In genomic region chr5:109590799-109591198, GRCh38 we compare ENCODE assay signal across 36 cellular contexts.
"Had no signal": no experiment of that assay in that cellular context is flagged by ENCODE, and none has a peak within 500 bp of the region (broad histone marks: within the 10 kb centered on the region; RNA-seq: fewer than 3 reads in every experiment).

No MANE protein-coding gene starts in this region.

- H3K27me3 ChIP-seq: ascending aorta, cardiac muscle cell had no signal

- H3K4me1 ChIP-seq: ascending aorta had no signal

- H3K27ac Mint-ChIP-seq: activated B cell treated with CpG ODN at 0.5 μM for 24 hours; activated CD4-positive, alpha-beta memory T cell treated with anti-CD3 and anti-CD28 coated beads for 36 hours; activated CD4-positive, alpha-beta T cell treated with anti-CD3 and anti-CD28 coated beads, Interleukin-2, amount 10 ng/mL, durations not matched to agents 24 days and 14 days; activated CD8-positive, alpha-beta T cell treated with anti-CD3 and anti-CD28 coated beads for 36 hours; activated naive CD4-positive, alpha-beta T cell treated with anti-CD3 and anti-CD28 coated beads for 36 hours; activated naive CD4-positive, alpha-beta T cell treated with anti-CD3 and anti-CD28 coated beads, Interleukin-2, amount 50 U/mL, for 72 hours; activated naive CD8-positive, alpha-beta T cell treated with anti-CD3 and anti-CD28 coated beads, Interleukin-2, amount 10 ng/mL, durations not matched to agents 7 days and 5 days; activated naive CD8-positive, alpha-beta T cell treated with anti-CD3 and anti-CD28 coated beads, Interleukin-2, amount 50 U/mL, for 24 hours; activated T-cell treated with anti-CD3 and anti-CD28 coated beads, Interleukin-2, amount 50 U/mL, for 72 hours; activated T-helper 1 cell treated with anti-CD3 and anti-CD28 coated beads, Interleukin-12 subunit alpha, Interleukin-12 subunit beta, Interleukin-2, Interleukin-4 antibody, amounts not matched to agents 30 ng/mL and 10 ng/mL and 1 ng/mL, durations not matched to agents 14 hours and 24 hours and 36 hours; activated T-helper 17 cell treated with anti-CD3 and anti-CD28 coated beads, Interleukin-2, amount 50 U/mL, for 72 hours; brain; T-helper 1 cell treated with Interleukin-12 subunit alpha and Interleukin-12 subunit beta and Interleukin-4 antibody, amounts not matched to agents 30 μg/mL and 1 μg/mL, for 36 hours; T-helper 2 cell treated with Interferon-gamma antibody and Interleukin-4, amounts not matched to agents 5 μg/mL and 100 μg/mL, for 36 hours had no signal

- H3K27ac ChIP-seq: ascending aorta, cardiac muscle cell, VCaP had no signal

- DNase-seq: activated B cell treated with CpG ODN at 0.5 μM for 24 hours; activated CD4-positive, alpha-beta memory T cell treated with anti-CD3 and anti-CD28 coated beads for 36 hours; activated CD4-positive, alpha-beta T cell treated with anti-CD3 and anti-CD28 coated beads for 4 hours; activated CD4-positive, alpha-beta T cell treated with anti-CD3 and anti-CD28 coated beads, Interleukin-2, amount 10 ng/mL, durations not matched to agents 24 days and 14 days; activated CD4-positive, alpha-beta T cell treated with anti-CD3 and anti-CD28 coated beads, Interleukin-2, amount 50 U/mL, for 1 hour; activated CD4-positive, alpha-beta T cell treated with anti-CD3 and anti-CD28 coated beads, Interleukin-2, amount 50 U/mL, for 4 hours; activated CD4-positive, CD25-positive, alpha-beta regulatory T cell treated with anti-CD3 and anti-CD28 coated beads, Interleukin-2, amount 50 U/mL, for 72 hours; activated CD8-positive, alpha-beta memory T cell treated with anti-CD3 and anti-CD28 coated beads, Interleukin-2, amount 50 U/mL, for 4 hours; activated CD8-positive, alpha-beta T cell treated with anti-CD3 and anti-CD28 coated beads for 36 hours; activated effector memory CD4-positive, alpha-beta T cell treated with anti-CD3 and anti-CD28 coated beads, Interleukin-2, amount 50 U/mL, for 16 hours; activated gamma-delta T cell treated with Interleukin-2 at 50 U/mL for 16 hours; activated naive CD4-positive, alpha-beta T cell; activated naive CD4-positive, alpha-beta T cell treated with anti-CD3 and anti-CD28 coated beads for 36 hours; activated naive CD4-positive, alpha-beta T cell treated with anti-CD3 and anti-CD28 coated beads, Interleukin-2, amount 50 U/mL, for 16 hours; activated naive CD8-positive, alpha-beta T cell treated with anti-CD3 and anti-CD28 coated beads, Interleukin-2, amount 10 ng/mL, durations not matched to agents 7 days and 5 days; activated naive CD8-positive, alpha-beta T cell treated with anti-CD3 and anti-CD28 coated beads, Interleukin-2, amount 50 U/mL, for 24 hours; activated T-cell treated with anti-CD3 and anti-CD28 coated beads for 4 hours; activated T-cell treated with anti-CD3 and anti-CD28 coated beads, Interleukin-2, amount 50 U/mL, for 1 hour; activated T-cell treated with anti-CD3 and anti-CD28 coated beads, Interleukin-2, amount 50 U/mL, for 4 hours; activated T-cell treated with anti-CD3 and anti-CD28 coated beads, Interleukin-2, amount 50 U/mL, for 72 hours; amygdala; anterior cingulate cortex; caudate nucleus; cerebellar nuclear complex; T-helper 1 cell; T-helper 9 cell had no signal

- H3K4me1 Mint-ChIP-seq: activated B cell treated with CpG ODN at 0.5 μM for 24 hours; activated CD4-positive, alpha-beta T cell treated with anti-CD3 and anti-CD28 coated beads, Interleukin-2, amount 10 ng/mL, durations not matched to agents 24 days and 14 days; activated naive CD8-positive, alpha-beta T cell treated with anti-CD3 and anti-CD28 coated beads, Interleukin-2, amount 50 U/mL, for 24 hours; activated T-helper 17 cell treated with anti-CD3 and anti-CD28 coated beads, Interleukin-2, amount 50 U/mL, for 72 hours; brain had no signal

- H3K4me3 Mint-ChIP-seq: activated B cell treated with CpG ODN at 0.5 μM for 24 hours; activated CD4-positive, alpha-beta memory T cell treated with anti-CD3 and anti-CD28 coated beads for 36 hours; activated CD4-positive, alpha-beta T cell treated with anti-CD3 and anti-CD28 coated beads, Interleukin-2, amount 10 ng/mL, durations not matched to agents 24 days and 14 days; activated CD8-positive, alpha-beta T cell treated with anti-CD3 and anti-CD28 coated beads for 36 hours; activated naive CD4-positive, alpha-beta T cell treated with anti-CD3 and anti-CD28 coated beads for 36 hours; activated naive CD8-positive, alpha-beta T cell treated with anti-CD3 and anti-CD28 coated beads, Interleukin-2, amount 10 ng/mL, durations not matched to agents 7 days and 5 days; activated naive CD8-positive, alpha-beta T cell treated with anti-CD3 and anti-CD28 coated beads, Interleukin-2, amount 50 U/mL, for 24 hours; activated T-cell treated with anti-CD3 and anti-CD28 coated beads, Interleukin-2, amount 50 U/mL, for 4 hours; activated T-cell treated with anti-CD3 and anti-CD28 coated beads, Interleukin-2, amount 50 U/mL, for 72 hours; activated T-helper 1 cell treated with anti-CD3 and anti-CD28 coated beads, Interleukin-12 subunit alpha, Interleukin-12 subunit beta, Interleukin-2, Interleukin-4 antibody, amounts not matched to agents 30 ng/mL and 10 ng/mL and 1 ng/mL, durations not matched to agents 14 hours and 24 hours and 36 hours; activated T-helper 17 cell treated with anti-CD3 and anti-CD28 coated beads, Interleukin-2, amount 50 U/mL, for 72 hours; brain; central memory CD8-positive, alpha-beta T cell; T-helper 1 cell treated with Interleukin-12 subunit alpha and Interleukin-12 subunit beta and Interleukin-4 antibody, amounts not matched to agents 30 μg/mL and 1 μg/mL, for 36 hours; T-helper 2 cell treated with Interferon-gamma antibody and Interleukin-4, amounts not matched to agents 5 μg/mL and 100 μg/mL, for 36 hours had no signal

- H3K9me3 ChIP-seq: ascending aorta had no signal

- H3K36me3 Mint-ChIP-seq: activated CD4-positive, alpha-beta memory T cell treated with anti-CD3 and anti-CD28 coated beads for 36 hours; activated naive CD4-positive, alpha-beta T cell treated with anti-CD3 and anti-CD28 coated beads, Interleukin-2, amount 50 U/mL, for 72 hours; activated naive CD8-positive, alpha-beta T cell treated with anti-CD3 and anti-CD28 coated beads, Interleukin-2, amount 10 ng/mL, durations not matched to agents 7 days and 5 days; brain had no signal

- ATAC-seq: activated CD8-positive, alpha-beta T cell treated with anti-CD3 and anti-CD28 coated beads for 36 hours; activated naive CD4-positive, alpha-beta T cell treated with anti-CD3 and anti-CD28 coated beads, Interleukin-2, amount 50 U/mL, for 72 hours; activated naive CD8-positive, alpha-beta T cell treated with anti-CD3 and anti-CD28 coated beads, Interleukin-2, amount 50 U/mL, for 24 hours; activated T-cell treated with anti-CD3 and anti-CD28 coated beads, Interleukin-2, amount 50 U/mL, for 4 hours; activated T-cell treated with anti-CD3 and anti-CD28 coated beads, Interleukin-2, amount 50 U/mL, for 72 hours; activated T-helper 17 cell treated with anti-CD3 and anti-CD28 coated beads, Interleukin-2, amount 50 U/mL, for 72 hours had no signal

- H3K4me3 ChIP-seq: ascending aorta, cardiac muscle cell had no signal

- H3K36me3 ChIP-seq: ascending aorta, cardiac muscle cell had no signal

- H3K27me3 Mint-ChIP-seq: activated B cell treated with CpG ODN at 0.5 μM for 24 hours; activated CD4-positive, alpha-beta T cell treated with anti-CD3 and anti-CD28 coated beads, Interleukin-2, amount 10 ng/mL, durations not matched to agents 24 days and 14 days; activated CD8-positive, alpha-beta T cell treated with anti-CD3 and anti-CD28 coated beads for 36 hours; activated naive CD8-positive, alpha-beta T cell treated with anti-CD3 and anti-CD28 coated beads, Interleukin-2, amount 10 ng/mL, durations not matched to agents 7 days and 5 days; activated naive CD8-positive, alpha-beta T cell treated with anti-CD3 and anti-CD28 coated beads, Interleukin-2, amount 50 U/mL, for 24 hours; activated T-helper 17 cell treated with anti-CD3 and anti-CD28 coated beads, Interleukin-2, amount 50 U/mL, for 72 hours; central memory CD8-positive, alpha-beta T cell had no signal

- H3K9me3 Mint-ChIP-seq: activated B cell treated with CpG ODN at 0.5 μM for 24 hours; activated CD4-positive, alpha-beta memory T cell treated with anti-CD3 and anti-CD28 coated beads for 36 hours; activated CD4-positive, alpha-beta T cell treated with anti-CD3 and anti-CD28 coated beads, Interleukin-2, amount 10 ng/mL, durations not matched to agents 24 days and 14 days; activated CD8-positive, alpha-beta T cell treated with anti-CD3 and anti-CD28 coated beads for 36 hours; activated naive CD4-positive, alpha-beta T cell treated with anti-CD3 and anti-CD28 coated beads for 36 hours; activated naive CD4-positive, alpha-beta T cell treated with anti-CD3 and anti-CD28 coated beads, Interleukin-2, amount 50 U/mL, for 72 hours; activated naive CD8-positive, alpha-beta T cell treated with anti-CD3 and anti-CD28 coated beads, Interleukin-2, amount 10 ng/mL, durations not matched to agents 7 days and 5 days; activated naive CD8-positive, alpha-beta T cell treated with anti-CD3 and anti-CD28 coated beads, Interleukin-2, amount 50 U/mL, for 24 hours; activated T-cell treated with anti-CD3 and anti-CD28 coated beads, Interleukin-2, amount 50 U/mL, for 4 hours; activated T-cell treated with anti-CD3 and anti-CD28 coated beads, Interleukin-2, amount 50 U/mL, for 72 hours; activated T-helper 1 cell treated with anti-CD3 and anti-CD28 coated beads, Interleukin-12 subunit alpha, Interleukin-12 subunit beta, Interleukin-2, Interleukin-4 antibody, amounts not matched to agents 30 ng/mL and 10 ng/mL and 1 ng/mL, durations not matched to agents 14 hours and 24 hours and 36 hours; activated T-helper 17 cell treated with anti-CD3 and anti-CD28 coated beads, Interleukin-2, amount 50 U/mL, for 72 hours; central memory CD8-positive, alpha-beta T cell; T-helper 1 cell treated with Interleukin-12 subunit alpha and Interleukin-12 subunit beta and Interleukin-4 antibody, amounts not matched to agents 30 μg/mL and 1 μg/mL, for 36 hours; T-helper 2 cell treated with Interferon-gamma antibody and Interleukin-4, amounts not matched to agents 5 μg/mL and 100 μg/mL, for 36 hours had no signal
